In genomic region chr2:55862269-55862668, GRCh38 we compare ENCODE assay signal across 11 cellular contexts.
A peak's percentile ranks its signal among the peaks of the same experiment; 100 is the strongest.
DNase-seq lines count a peak whose midpoint lies in the region; FAIRE-seq and TF ChIP-seq lines count a peak whose summit lies in the region.
"Had no signal": no experiment of that assay in that cellular context is flagged by ENCODE, and none has a peak within 500 bp of the region (broad histone marks: within the 10 kb centered on the region; RNA-seq: fewer than 3 reads in every experiment).

No MANE protein-coding gene starts in this region.

- TF ChIP-seq POLR2A in ovary (IDR thresholded peaks at IDR 0.05), result no peak
- no peak for TF ChIP-seq POLR2A in GM12891 (IDR thresholded peaks at IDR 0.05; ENCODE audit: low read depth, low read length)

- H3K4me1 ChIP-seq in PC-9 (replicated peaks; ENCODE audit: insufficient read depth) (peaks cover 37% of the 10 kb centered on the region), fibroblast of lung (ENCODE audit: control insufficient read depth, extremely low read depth, insufficient read depth, low read length) (peaks cover 14% of the 10 kb centered on the region), ovary (ENCODE audit: insufficient read depth) (peaks cover 12% of the 10 kb centered on the region), SJCRH30 (no peaks in the 10 kb centered on the region)

- no peaks in the 10 kb centered on the region for H3K9me3 ChIP-seq in PC-9 (ENCODE audit: insufficient read depth, low read depth)
- H3K9me3 ChIP-seq in fibroblast of lung (ENCODE audit: control insufficient read depth, insufficient read depth, low read depth, low read length), result no peaks in the 10 kb centered on the region
- no peaks in the 10 kb centered on the region for H3K9me3 ChIP-seq in ovary
- no peaks in the 10 kb centered on the region for H3K9me3 ChIP-seq in SJCRH30 (replicated peaks)

- H2AFZ ChIP-seq in PC-9 (no peak overlapping the region), fibroblast of lung (ENCODE audit: low read length) (no peak overlapping the region)

- no TSS peak for BruUV-seq in PC-9 (replicated peaks; lab: Mats Ljungman, UMichigan)

- peaks cover 26% of the 10 kb centered on the region for H3F3A ChIP-seq in PC-9 (ENCODE audit: insufficient read depth, low read depth)

- no peaks in the 10 kb centered on the region for H3K9me2 ChIP-seq in PC-9 (ENCODE audit: insufficient read depth)

- H3K27ac ChIP-seq in PC-9 (peak overlapping the region; percentile 80), fibroblast of lung (ENCODE audit: insufficient read depth, low read length) (peak overlapping the region; percentile 88), ovary (peak overlapping the region; percentile 26 to 51), SJCRH30 (no peak overlapping the region)

- DNase-seq in BJ (ENCODE audit: low read depth) (peak; percentile 94), PC-9 (peak in 1 of 2 experiments; percentile 79), fibroblast of lung (ENCODE audit: low read depth in 2 of 2) (peak; percentile 96 to 100), ovary (peak in 4 of 5 donors; percentile 31 to 71 (median 39)), NCI-H1105 (lab: John Stamatoyannopoulos, UW) (no peak), hypothalamus (lab: John Stamatoyannopoulos, UW) (no peak), SJCRH30 (no peak), GM12891 (ENCODE audit: insufficient read length, low spot score) (no peak)
- DNase-seq: activated CD8-positive, alpha-beta T cell treated with anti-CD3 and anti-CD28 coated beads for 36 hours; DMS79; stimulated activated CD8-positive, alpha-beta memory T cell treated with anti-CD3 and anti-CD28 coated beads, Interleukin-4, amount 100 ng/mL, for 48 hours had no signal

- 17 to 40% (median 30%) methylated on average over 3 of the region's 3 CpGs for WGBS in ovary, 3 donors

- H3K9ac ChIP-seq in fibroblast of lung (ENCODE audit: insufficient read depth, low read length), result no peak overlapping the region

- H3K36me3 ChIP-seq in BJ (ENCODE audit: control insufficient read depth, insufficient read depth, low read length) (no peaks in the 10 kb centered on the region), PC-9 (ENCODE audit: low read depth) (no peaks in the 10 kb centered on the region), fibroblast of lung (ENCODE audit: control insufficient read depth, insufficient read depth, low read length) (no peaks in the 10 kb centered on the region), ovary (no peaks in the 10 kb centered on the region), SJCRH30 (no peaks in the 10 kb centered on the region)

- TF ChIP-seq CTCF in BJ (IDR thresholded peaks at IDR 0.05; ENCODE audit: insufficient read depth, low read depth, low read length), result no peak
- TF ChIP-seq CTCF in PC-9 (conservative IDR thresholded peaks at IDR 0.05), result no peak
- no peak for TF ChIP-seq CTCF in fibroblast of lung (conservative IDR thresholded peaks at IDR 0.05 in 1 of 2, IDR thresholded peaks at IDR 0.05 in 1 of 2; ENCODE audit: low read depth in 1 of 2, low read length in 2 of 2)
- no peak for TF ChIP-seq CTCF in ovary (IDR thresholded peaks at IDR 0.05)

- H3K4me2 ChIP-seq in PC-9 (peak overlapping the region; percentile 39), fibroblast of lung (ENCODE audit: extremely low read depth, insufficient read depth, low read length) (peak overlapping the region; percentile 5)

- intact Hi-C loops in PC-9 (cut with micrococcal nuclease; ENCODE audit: unreplicated experiment), result loop anchor here (1.0 to 5.0 kb wide), 7 partner anchors 19 to 130 kb away; partner anchors contain the start of gene EFEMP1
- intact Hi-C loops in ovary (cut with DNase I), result no loop called here

- no peak for FAIRE-seq in GM12891 (lab: Jason Lieb, UNC)

- H3K27me3 ChIP-seq in BJ (ENCODE audit: control insufficient read depth, insufficient read depth, low read length), result no peaks in the 10 kb centered on the region
- H3K27me3 ChIP-seq in PC-9 (ENCODE audit: insufficient read depth, low read depth), result no peaks in the 10 kb centered on the region
- no peaks in the 10 kb centered on the region for H3K27me3 ChIP-seq in fibroblast of lung (ENCODE audit: control insufficient read depth, insufficient read depth, low read length)
- no peaks in the 10 kb centered on the region for H3K27me3 ChIP-seq in ovary
- H3K27me3 ChIP-seq in SJCRH30, result no peaks in the 10 kb centered on the region; the same call in 1 of the 2 replicates

- H3K79me2 ChIP-seq in PC-9 (ENCODE audit: low read depth), result no peaks in the 10 kb centered on the region
- no peaks in the 10 kb centered on the region for H3K79me2 ChIP-seq in fibroblast of lung (ENCODE audit: control insufficient read depth, insufficient read depth, low read length)

- peak; percentile 42 for TF ChIP-seq EP300 in ovary (IDR thresholded peaks at IDR 0.05)

- H4K20me1 ChIP-seq in PC-9 (ENCODE audit: insufficient read depth) (no peaks in the 10 kb centered on the region), fibroblast of lung (ENCODE audit: control insufficient read depth, extremely low read depth, insufficient read depth, low read length) (no peaks in the 10 kb centered on the region)

- POLR2A ChIA-PET in BJ (lab: Charles Lee) (interaction anchor here (0.5 to 0.6 kb wide), 2 partner anchors 19 to 130 kb away, joined by 3 read pairs; no protein-coding TSS in a partner anchor), PC-9 (lab: Charles Lee; ENCODE audit: unreplicated experiment) (no interaction called here)

- CTCF ChIA-PET in BJ (lab: Yijun Ruan, JAX), result interaction anchor here (1.1 to 2.3 kb wide), 3 partner anchors 11 to 98 kb away, joined by 3 to 10 read pairs (median 3); no protein-coding TSS in a partner anchor
- CTCF ChIA-PET in PC-9 (lab: Charles Lee), result no interaction called here

- H3K4me3 ChIP-seq in BJ (ENCODE audit: low read depth, low read length) (no peak overlapping the region), PC-9 (peak overlapping the region; percentile 1; the same call in 1 of the 2 replicates), fibroblast of lung (replicated peaks in 1 of 4; ENCODE audit: control extremely low read depth in 1 of 4, insufficient read depth in 1 of 4, low read depth in 3 of 4, low read length in 4 of 4) (no peak overlapping the region), ovary (no peak overlapping the region), SJCRH30 (no peak overlapping the region)

TF ChIP-seq in GM12891, 5 proteins besides CTCF, POLR2A, EP300 and RAD21:
- TF ChIP-seq PAX5 (IDR thresholded peaks at IDR 0.05; ENCODE audit: insufficient read depth, low read length, severe bottlenecking) (no peak), POLR2AphosphoS5 (IDR thresholded peaks at IDR 0.05; ENCODE audit: low read depth, low read length) (no peak), POU2F2 (IDR thresholded peaks at IDR 0.05; ENCODE audit: low read depth, low read length) (no peak), TAF1 (IDR thresholded peaks at IDR 0.05; ENCODE audit: low read depth, low read length) (no peak), SPI1 (IDR thresholded peaks at IDR 0.05; ENCODE audit: low read depth, low read length) (no peak)
TF ChIP-seq in GM12891: peak in this region for 0.

Comparison
In these comparisons a context has a peak if more than half of its experiments do, and no peak if none do; other contexts are left out.
1. DNase-seq: peak in BJ (single experiment), fibroblast of lung (2 of 2) and ovary (4 of 5); none in NCI-H1105 (single experiment), hypothalamus (0 of 51), SJCRH30 (0 of 2) and GM12891 (single experiment).